24 cellular contexts compared by ENCODE assay signal in the genomic region with DNA sequence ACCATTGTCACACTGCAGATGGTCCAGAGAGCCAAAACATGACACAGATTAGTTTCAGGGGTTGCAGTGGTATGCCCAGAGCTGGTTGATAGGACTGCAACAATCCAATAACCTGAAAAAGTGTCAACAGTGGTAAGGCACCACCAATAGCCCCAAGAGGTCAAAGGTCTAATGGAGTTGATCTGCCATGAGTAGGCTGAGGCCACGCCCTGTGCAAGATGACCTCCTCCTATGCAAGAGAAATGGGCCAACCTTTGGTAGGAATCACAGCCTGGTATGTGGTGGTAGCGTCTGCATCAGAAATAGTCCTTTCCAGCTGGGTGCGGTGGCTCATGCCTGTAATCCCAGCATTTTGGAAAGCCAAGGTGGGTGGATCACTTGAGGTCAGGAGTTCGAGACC. TPM values are rescaled to one million over a fixed set of nuclear protein-coding genes. Genes with fewer than 3 reads are reported as not detected.
DNase-seq lines count a peak whose midpoint lies in the region; ATAC-seq and TF ChIP-seq lines count a peak whose summit lies in the region.
"Had no signal": no experiment of that assay in that cellular context is flagged by ENCODE, and none has a peak within 500 bp of the region (broad histone marks: within the 10 kb centered on the region; RNA-seq: fewer than 3 reads in every experiment).

No MANE protein-coding gene starts in this region.

- peak overlapping the region; percentile 60 for H3K27ac Mint-ChIP-seq in activated naive CD8-positive, alpha-beta T cell treated with anti-CD3 and anti-CD28 coated beads for 36 hours
- no peak overlapping the region for H3K27ac Mint-ChIP-seq in activated naive CD8-positive, alpha-beta T cell treated with anti-CD3 and anti-CD28 coated beads, Interleukin-2, amount 50 U/mL, for 24 hours
- H3K27ac Mint-ChIP-seq: CD4-positive, alpha-beta T cell; GM23338; H9 had no signal

- in situ Hi-C loops in GM13976 (cut with MboI; ENCODE audit: low sequenced_read_pairs, unreplicated experiment) = no loop called here

- no peaks in the 10 kb centered on the region for H4K20me1 ChIP-seq in osteoblast (ENCODE audit: insufficient read depth, low read length)

- H3K36me3 Mint-ChIP-seq in activated naive CD8-positive, alpha-beta T cell treated with anti-CD3 and anti-CD28 coated beads for 36 hours = no peaks in the 10 kb centered on the region
- H3K36me3 Mint-ChIP-seq in activated naive CD8-positive, alpha-beta T cell treated with anti-CD3 and anti-CD28 coated beads, Interleukin-2, amount 50 U/mL, for 24 hours (ENCODE audit: low read depth) = peaks cover 2% of the 10 kb centered on the region

- no peaks in the 10 kb centered on the region for H3K4me1 Mint-ChIP-seq in activated naive CD8-positive, alpha-beta T cell treated with anti-CD3 and anti-CD28 coated beads for 36 hours
- no peaks in the 10 kb centered on the region for H3K4me1 Mint-ChIP-seq in activated naive CD8-positive, alpha-beta T cell treated with anti-CD3 and anti-CD28 coated beads, Interleukin-2, amount 50 U/mL, for 24 hours
- H3K4me1 Mint-ChIP-seq: CD8-positive, alpha-beta memory T cell; GM23338 had no signal

- H2AFZ ChIP-seq in osteoblast (ENCODE audit: low read length) = no peak overlapping the region
- H2AFZ ChIP-seq: GM23338 had no signal

- H3K4me3 Mint-ChIP-seq in activated naive CD8-positive, alpha-beta T cell treated with anti-CD3 and anti-CD28 coated beads for 36 hours = no peak overlapping the region
- no peak overlapping the region for H3K4me3 Mint-ChIP-seq in activated naive CD8-positive, alpha-beta T cell treated with anti-CD3 and anti-CD28 coated beads, Interleukin-2, amount 50 U/mL, for 24 hours
- H3K4me3 Mint-ChIP-seq: CD14-positive monocyte; CD4-positive, alpha-beta T cell; CD8-positive, alpha-beta memory T cell; GM23338; H9 had no signal

- no peak for DNase-seq in activated naive CD8-positive, alpha-beta T cell treated with anti-CD3 and anti-CD28 coated beads for 36 hours
- no peak for DNase-seq in activated naive CD8-positive, alpha-beta T cell treated with anti-CD3 and anti-CD28 coated beads, Interleukin-2, amount 50 U/mL, for 24 hours
- DNase-seq in left lobe of liver (ENCODE audit: low spot score) (no peak), osteoblast (ENCODE audit: insufficient read length, low spot score, missing footprints) (peak; percentile 27), GM13976 (ENCODE audit: low spot score) (no peak), GDM1 (lab: John Stamatoyannopoulos, UW) (no peak), MG63 (no peak)
- DNase-seq: 8988T; ACHN; AML-193; BE2C; Calu3; CD4-positive, alpha-beta T cell; CD8-positive, alpha-beta memory T cell; DMS153; DND-41; H9 had no signal

- no peaks in the 10 kb centered on the region for H3K9me3 Mint-ChIP-seq in activated naive CD8-positive, alpha-beta T cell treated with anti-CD3 and anti-CD28 coated beads for 36 hours
- no peaks in the 10 kb centered on the region for H3K9me3 Mint-ChIP-seq in activated naive CD8-positive, alpha-beta T cell treated with anti-CD3 and anti-CD28 coated beads, Interleukin-2, amount 50 U/mL, for 24 hours
- H3K9me3 Mint-ChIP-seq: CD4-positive, alpha-beta T cell; CD8-positive, alpha-beta memory T cell; GM23338; H9 had no signal

- no peaks in the 10 kb centered on the region for H3K9me3 ChIP-seq in osteoblast (ENCODE audit: low read depth, low read length)
- H3K9me3 ChIP-seq in MG63 = no peaks in the 10 kb centered on the region
- H3K9me3 ChIP-seq: A549; BE2C; BLaER1 treated with 17β-estradiol and CSF1 and Interleukin-3, amounts not matched to agents 10 nM and 100 nM had no signal

- no peaks in the 10 kb centered on the region for H3K79me2 ChIP-seq in osteoblast (ENCODE audit: insufficient read depth, low read length)

- H3K4me3 ChIP-seq in osteoblast (ENCODE audit: insufficient read depth, low read length) = no peak overlapping the region
- no peak overlapping the region for H3K4me3 ChIP-seq in MG63
- H3K4me3 ChIP-seq: A549; BLaER1 treated with 17β-estradiol and CSF1 and Interleukin-3, amounts not matched to agents 10 nM and 100 nM; GM12878; GM23338 had no signal

- H3K4me1 ChIP-seq in osteoblast (ENCODE audit: insufficient read depth, low read length) = no peaks in the 10 kb centered on the region
- H3K4me1 ChIP-seq: A549, BE2C had no signal

- no peak overlapping the region for H3K4me2 ChIP-seq in osteoblast (ENCODE audit: insufficient read depth, low read length)
- H3K4me2 ChIP-seq: A549; BLaER1 treated with 17β-estradiol and CSF1 and Interleukin-3, amounts not matched to agents 10 nM and 100 nM; GM23338 had no signal

- ATAC-seq in activated naive CD8-positive, alpha-beta T cell treated with anti-CD3 and anti-CD28 coated beads, Interleukin-2, amount 50 U/mL, for 24 hours = no peak
- ATAC-seq in left lobe of liver = peak; percentile 0
- ATAC-seq: A549, GM12878, GM23338, HCT116 had no signal

- TF ChIP-seq CTCF in osteoblast (IDR thresholded peaks at IDR 0.05; ENCODE audit: extremely low read depth, low read depth, low read length) = no peak
- no peak for TF ChIP-seq CTCF in GM13976 (IDR thresholded peaks at IDR 0.05; ENCODE audit: borderline replicate concordance, control extremely low read depth, extremely low read depth, insufficient read depth, missing control alignments)

- H3K36me3 ChIP-seq in osteoblast (ENCODE audit: insufficient read depth, low read length) (no peaks in the 10 kb centered on the region), MG63 (peaks cover 2% of the 10 kb centered on the region; the same call in 1 of the 2 replicates)
- H3K36me3 ChIP-seq: BE2C had no signal

- no peak overlapping the region for H3K27ac ChIP-seq in osteoblast (ENCODE audit: low read depth, low read length)
- H3K27ac ChIP-seq: A549; BLaER1 treated with 17β-estradiol and CSF1 and Interleukin-3, amounts not matched to agents 10 nM and 100 nM had no signal

- H3K27me3 ChIP-seq in osteoblast (ENCODE audit: insufficient read depth, low read length) (no peaks in the 10 kb centered on the region), MG63 (no peaks in the 10 kb centered on the region)
- H3K27me3 ChIP-seq: BE2C; BLaER1 treated with 17β-estradiol and CSF1 and Interleukin-3, amounts not matched to agents 10 nM and 100 nM had no signal

- no peaks in the 10 kb centered on the region for H3K27me3 Mint-ChIP-seq in activated naive CD8-positive, alpha-beta T cell treated with anti-CD3 and anti-CD28 coated beads for 36 hours
- H3K27me3 Mint-ChIP-seq in activated naive CD8-positive, alpha-beta T cell treated with anti-CD3 and anti-CD28 coated beads, Interleukin-2, amount 50 U/mL, for 24 hours = no peaks in the 10 kb centered on the region
- H3K27me3 Mint-ChIP-seq: CD4-positive, alpha-beta T cell; CD8-positive, alpha-beta memory T cell had no signal

RNA-seq across cellular contexts. Expression of a gene that starts 19.6 kb away (rescaled TPM):
- total RNA-seq in activated naive CD8-positive, alpha-beta T cell treated with anti-CD3 and anti-CD28 coated beads for 36 hours = 100 to 1,000 TPM; 127 to 145 TPM
- total RNA-seq in left lobe of liver (192 TPM), osteoblast (146 and 155 TPM in 2 replicates)
- 66.8 and 128 TPM in 2 replicates for total RNA-seq in MG63 (2014; rRNA removed; shearing (Covaris generic); ENCODE audit: low replicate concordance)

RNA-seq across cellular contexts. Expression of a gene that starts 20.5 kb away (rescaled TPM):
- total RNA-seq in activated naive CD8-positive, alpha-beta T cell treated with anti-CD3 and anti-CD28 coated beads for 36 hours = 100 to 1,000 TPM; 221 to 222 TPM
- total RNA-seq in left lobe of liver = 37.7 TPM
- total RNA-seq in osteoblast = 51.9 and 57.5 TPM in 2 replicates
- 75.1 and 110 TPM in 2 replicates for total RNA-seq in MG63 (2014; rRNA removed; shearing (Covaris generic); ENCODE audit: low replicate concordance)

RNA-seq across cellular contexts. Expression of a gene that starts 40.2 kb away (rescaled TPM):
- under 1 TPM in 1 of 2 experiments, not detected in 1; 0.08 TPM for total RNA-seq in activated naive CD8-positive, alpha-beta T cell treated with anti-CD3 and anti-CD28 coated beads for 36 hours
- total RNA-seq in left lobe of liver (184 TPM), osteoblast (under 0.01 TPM in 1 of 2 replicates, not detected in the other)
- total RNA-seq in MG63 (2014; rRNA removed; shearing (Covaris generic); ENCODE audit: low replicate concordance) = not detected in 2 replicates
- total RNA-seq: CD8-positive, alpha-beta memory T cell; GM23338; H4; H9 had no signal

RNA-seq across cellular contexts. Expression of a gene that starts 57.5 kb away (rescaled TPM):
- total RNA-seq in activated naive CD8-positive, alpha-beta T cell treated with anti-CD3 and anti-CD28 coated beads for 36 hours = 1 to 10 TPM in 1 of 2 experiments, under 1 TPM in 1; 0.91 to 1.1 TPM
- total RNA-seq in left lobe of liver = 37.7 TPM
- 5.1 and 8.5 TPM in 2 replicates for total RNA-seq in osteoblast
- 5.9 TPM in 1 of 2 replicates, not detected in the other for total RNA-seq in MG63 (2014; rRNA removed; shearing (Covaris generic); ENCODE audit: low replicate concordance)
- total RNA-seq: CD4-positive, alpha-beta T cell had no signal

Comparison
In these comparisons a context has a peak if more than half of its experiments do, and no peak if none do; other contexts are left out.
1. RNA of a gene that starts 40.2 kb away (total RNA-seq): 184 TPM in left lobe of liver (single experiment); 0.08 TPM in activated naive CD8-positive, alpha-beta T cell treated with anti-CD3 and anti-CD28 coated beads for 36 hours, under 0.01 TPM in osteoblast and not detected in MG63; every median in the first group is over 100 times any median in the second.